8 cellular contexts compared by ENCODE assay signal in the genomic region with DNA sequence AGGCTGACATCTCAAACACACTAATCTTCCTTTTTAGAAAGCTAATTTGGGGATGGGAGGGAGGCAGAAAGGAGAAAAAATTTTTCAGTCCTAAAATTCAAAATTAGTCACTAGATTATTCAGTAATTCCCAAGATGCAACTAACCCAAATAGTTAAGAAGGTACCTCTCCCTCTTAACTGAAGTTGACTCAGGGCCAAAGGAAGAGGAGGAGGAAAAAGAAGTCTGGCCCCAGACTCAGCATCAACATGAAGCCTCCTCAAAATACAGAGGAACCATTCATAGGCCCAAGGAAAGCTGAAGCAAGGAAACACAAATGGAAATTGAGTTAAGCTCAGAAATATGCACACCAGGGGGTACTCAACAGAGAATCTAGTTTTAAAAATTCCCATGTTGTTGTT. TPM values are rescaled to one million over a fixed set of nuclear protein-coding genes. Genes with fewer than 3 reads are reported as not detected.
DNase-seq lines count a peak whose midpoint lies in the region; ATAC-seq and TF ChIP-seq lines count a peak whose summit lies in the region.

No MANE protein-coding gene starts in this region.

- no peak overlapping the region for H3K4me3 ChIP-seq in right atrium auricular region

- H3K27ac Mint-ChIP-seq in T-helper 2 cell treated with Interferon-gamma antibody and Interleukin-4, amounts not matched to agents 5 μg/mL and 100 μg/mL, for 36 hours = peak overlapping the region; percentile 60
- H3K27ac Mint-ChIP-seq in activated T-helper 2 cell treated with anti-CD3 and anti-CD28 coated beads, Interferon-gamma antibody, Interleukin-2, Interleukin-4, amounts not matched to agents 10 μg/mL and 5 μg/mL and 100 μg/mL, durations not matched to agents 14 hours and 24 hours and 36 hours = peak overlapping the region; percentile 60

- intact Hi-C loops in activated T-helper 2 cell treated with anti-CD3 and anti-CD28 coated beads, Interferon-gamma antibody, Interleukin-2, Interleukin-4, amounts not matched to agents 10 μg/mL and 5 μg/mL and 100 μg/mL, durations not matched to agents 14 hours and 24 hours and 36 hours (cut with micrococcal nuclease) = no loop called here

- H3K9me3 Mint-ChIP-seq in T-helper 2 cell treated with Interferon-gamma antibody and Interleukin-4, amounts not matched to agents 5 μg/mL and 100 μg/mL, for 36 hours = no peaks in the 10 kb centered on the region
- H3K9me3 Mint-ChIP-seq in activated T-helper 2 cell treated with anti-CD3 and anti-CD28 coated beads, Interferon-gamma antibody, Interleukin-2, Interleukin-4, amounts not matched to agents 10 μg/mL and 5 μg/mL and 100 μg/mL, durations not matched to agents 14 hours and 24 hours and 36 hours = no peaks in the 10 kb centered on the region

- no peaks in the 10 kb centered on the region for H3K9me3 ChIP-seq in right atrium auricular region

- no peak for DNase-seq in T-helper 2 cell treated with Interferon-gamma antibody and Interleukin-4, amounts not matched to agents 5 μg/mL and 100 μg/mL, for 36 hours (ENCODE audit: low spot score)
- DNase-seq in T-helper 2 cell (no peak), right atrium auricular region (ENCODE audit: low spot score) (no peak), stromal cell of bone marrow (ENCODE audit: low read depth) (peak; percentile 12), NCI-H2196 treated with DMSO at 0.1 percent for 48 hours (lab: John Stamatoyannopoulos, UW; ENCODE audit: unreplicated experiment) (no peak)
- no peak for DNase-seq in activated T-helper 2 cell treated with anti-CD3 and anti-CD28 coated beads, Interferon-gamma antibody, Interleukin-2, Interleukin-4, amounts not matched to agents 10 μg/mL and 5 μg/mL and 100 μg/mL, durations not matched to agents 14 hours and 24 hours and 36 hours (ENCODE audit: low spot score)

- peaks cover 29% of the 10 kb centered on the region for H3K36me3 Mint-ChIP-seq in T-helper 2 cell treated with Interferon-gamma antibody and Interleukin-4, amounts not matched to agents 5 μg/mL and 100 μg/mL, for 36 hours (ENCODE audit: low read depth)
- H3K36me3 Mint-ChIP-seq in activated T-helper 2 cell treated with anti-CD3 and anti-CD28 coated beads, Interferon-gamma antibody, Interleukin-2, Interleukin-4, amounts not matched to agents 10 μg/mL and 5 μg/mL and 100 μg/mL, durations not matched to agents 14 hours and 24 hours and 36 hours (ENCODE audit: low read depth) = peaks cover 45% of the 10 kb centered on the region

- no peaks in the 10 kb centered on the region for H3K27me3 ChIP-seq in right atrium auricular region

- no peak overlapping the region for H3K4me3 Mint-ChIP-seq in T-helper 2 cell treated with Interferon-gamma antibody and Interleukin-4, amounts not matched to agents 5 μg/mL and 100 μg/mL, for 36 hours
- H3K4me3 Mint-ChIP-seq in activated T-helper 2 cell treated with anti-CD3 and anti-CD28 coated beads, Interferon-gamma antibody, Interleukin-2, Interleukin-4, amounts not matched to agents 10 μg/mL and 5 μg/mL and 100 μg/mL, durations not matched to agents 14 hours and 24 hours and 36 hours (ENCODE audit: low read depth) = no peak overlapping the region

- H3K27me3 Mint-ChIP-seq in T-helper 2 cell treated with Interferon-gamma antibody and Interleukin-4, amounts not matched to agents 5 μg/mL and 100 μg/mL, for 36 hours (ENCODE audit: low read depth) = no peaks in the 10 kb centered on the region
- no peaks in the 10 kb centered on the region for H3K27me3 Mint-ChIP-seq in activated T-helper 2 cell treated with anti-CD3 and anti-CD28 coated beads, Interferon-gamma antibody, Interleukin-2, Interleukin-4, amounts not matched to agents 10 μg/mL and 5 μg/mL and 100 μg/mL, durations not matched to agents 14 hours and 24 hours and 36 hours (ENCODE audit: low read depth)

- H3K27ac ChIP-seq in right atrium auricular region = peak overlapping the region; percentile 76 to 86

- ATAC-seq in HG02623 (IDR thresholded peaks at IDR 0.05; ENCODE audit: unreplicated experiment) (no peak), GM21723 (IDR thresholded peaks at IDR 0.05; ENCODE audit: unreplicated experiment) (no peak)

- peaks cover 30% of the 10 kb centered on the region for H3K36me3 ChIP-seq in right atrium auricular region

- peaks cover 25% of the 10 kb centered on the region for H3K4me1 Mint-ChIP-seq in T-helper 2 cell treated with Interferon-gamma antibody and Interleukin-4, amounts not matched to agents 5 μg/mL and 100 μg/mL, for 36 hours (ENCODE audit: low read depth)
- H3K4me1 Mint-ChIP-seq in activated T-helper 2 cell treated with anti-CD3 and anti-CD28 coated beads, Interferon-gamma antibody, Interleukin-2, Interleukin-4, amounts not matched to agents 10 μg/mL and 5 μg/mL and 100 μg/mL, durations not matched to agents 14 hours and 24 hours and 36 hours (ENCODE audit: low read depth) = peaks cover 25% of the 10 kb centered on the region

- TF ChIP-seq CTCF in right atrium auricular region (IDR thresholded peaks at IDR 0.05) = no peak

- H3K4me1 ChIP-seq in right atrium auricular region = peaks cover 0 to 46% of the 10 kb centered on the region in 2 donors

RNA-seq across cellular contexts. Expression of a gene that starts 21.6 kb away (rescaled TPM):
- total RNA-seq in activated T-helper 2 cell treated with anti-CD3 and anti-CD28 coated beads, Interferon-gamma antibody, Interleukin-2, Interleukin-4, amounts not matched to agents 10 μg/mL and 5 μg/mL and 100 μg/mL, durations not matched to agents 14 hours and 24 hours and 36 hours = 98.1 and 100 TPM in 2 replicates
- total RNA-seq in right atrium auricular region = 10 to 100 TPM; 33.0 to 33.9 TPM

RNA-seq across cellular contexts. Expression of a gene that starts 22.2 kb away (rescaled TPM):
- 1,977 and 2,036 TPM in 2 replicates for total RNA-seq in activated T-helper 2 cell treated with anti-CD3 and anti-CD28 coated beads, Interferon-gamma antibody, Interleukin-2, Interleukin-4, amounts not matched to agents 10 μg/mL and 5 μg/mL and 100 μg/mL, durations not matched to agents 14 hours and 24 hours and 36 hours
- total RNA-seq in right atrium auricular region = 100 to 1,000 TPM; 237 to 404 TPM

RNA-seq across cellular contexts. Expression of a gene that starts 42.5 kb away (rescaled TPM):
- not detected in 2 replicates for total RNA-seq in activated T-helper 2 cell treated with anti-CD3 and anti-CD28 coated beads, Interferon-gamma antibody, Interleukin-2, Interleukin-4, amounts not matched to agents 10 μg/mL and 5 μg/mL and 100 μg/mL, durations not matched to agents 14 hours and 24 hours and 36 hours
- 1 to 10 TPM; 1.1 to 2.9 TPM for total RNA-seq in right atrium auricular region
